9 cellular contexts compared by ENCODE assay signal in the genomic region with DNA sequence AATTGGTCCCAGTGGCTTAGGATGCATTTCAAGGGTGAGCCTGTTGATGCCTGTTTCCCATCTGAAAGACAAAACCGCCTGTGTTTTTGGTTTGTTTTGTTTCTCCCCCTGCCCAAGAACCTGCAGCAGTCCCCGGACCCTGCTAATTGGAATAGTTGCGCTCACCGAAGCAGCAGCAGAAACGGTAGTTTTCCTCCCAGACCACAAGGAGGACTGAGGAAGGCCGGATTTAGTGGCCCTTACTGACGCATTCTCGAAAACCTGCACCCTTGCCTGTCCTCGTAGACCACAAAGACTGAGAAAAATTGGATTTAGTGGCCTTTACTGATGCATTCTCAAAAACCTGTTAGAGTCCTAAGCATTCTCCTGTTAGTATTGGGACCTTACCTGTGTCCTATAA. TPM values are rescaled to one million over a fixed set of nuclear protein-coding genes. Genes with fewer than 3 reads are reported as not detected.
"Had no signal": no experiment of that assay in that cellular context is flagged by ENCODE, and none has a peak within 500 bp of the region (broad histone marks: within the 10 kb centered on the region; RNA-seq: fewer than 3 reads in every experiment).

No MANE protein-coding gene starts in this region.

RNA-seq across cellular contexts. Expression of a gene that starts 16.7 kb away (rescaled TPM):
- total RNA-seq: HT-29, LHCN-M2, MCF 10A, RPMI7951, SJCRH30 had no signal

RNA-seq across cellular contexts. Expression of a gene that starts 28.1 kb away (rescaled TPM):
- total RNA-seq: OCI-LY7, PC-3, Peyer's patch, Right ventricle myocardium inferior, RPMI7951, SJCRH30 had no signal
